1 cellular context compared by ENCODE assay signal in genomic region chr15:42503822-42504221, GRCh38.
TF ChIP-seq lines count a peak whose summit lies in the region.

No MANE protein-coding gene starts in this region.

TF ChIP-seq in GM23338, 12 proteins besides CTCF, POLR2A, EP300 and RAD21 (continued from another document):
- TF ChIP-seq ZNF462 (CRISPR knock-in tag; IDR thresholded peaks at IDR 0.05) (no peak), REST (IDR thresholded peaks at IDR 0.05; ENCODE audit: unreplicated experiment) (no peak)
